In genomic region chr7:7968544-7969305, GRCh38 we compare ENCODE assay signal across 1 cellular context.
TF ChIP-seq lines count a peak whose summit lies in the region.

Gene GLCCI1 (plus strand): TSS chr7:7968796. CDS start chr7:7969351, 555 bp downstream.

TF ChIP-seq in HepG2, 621 proteins besides CTCF, POLR2A, EP300 and RAD21 (continued from another document and continues in another):
- TF ChIP-seq LBX2 (CRISPR knock-in tag; IDR thresholded peaks at IDR 0.05; ENCODE audit: borderline replicate concordance): no peak
- no peak for TF ChIP-seq ZEB1 (IDR thresholded peaks at IDR 0.05; ENCODE audit: insufficient replicate concordance, low read depth)
- no peak for TF ChIP-seq TOPORS (CRISPR knock-in tag; IDR thresholded peaks at IDR 0.05)
- no peak for TF ChIP-seq ZNF451 (CRISPR knock-in tag; IDR thresholded peaks at IDR 0.05)
- TF ChIP-seq MTA1 (CRISPR knock-in tag; IDR thresholded peaks at IDR 0.05; ENCODE audit: borderline replicate concordance): peak; percentile 68; the same call in 1 of the 2 replicates
- TF ChIP-seq, protein P1, sequence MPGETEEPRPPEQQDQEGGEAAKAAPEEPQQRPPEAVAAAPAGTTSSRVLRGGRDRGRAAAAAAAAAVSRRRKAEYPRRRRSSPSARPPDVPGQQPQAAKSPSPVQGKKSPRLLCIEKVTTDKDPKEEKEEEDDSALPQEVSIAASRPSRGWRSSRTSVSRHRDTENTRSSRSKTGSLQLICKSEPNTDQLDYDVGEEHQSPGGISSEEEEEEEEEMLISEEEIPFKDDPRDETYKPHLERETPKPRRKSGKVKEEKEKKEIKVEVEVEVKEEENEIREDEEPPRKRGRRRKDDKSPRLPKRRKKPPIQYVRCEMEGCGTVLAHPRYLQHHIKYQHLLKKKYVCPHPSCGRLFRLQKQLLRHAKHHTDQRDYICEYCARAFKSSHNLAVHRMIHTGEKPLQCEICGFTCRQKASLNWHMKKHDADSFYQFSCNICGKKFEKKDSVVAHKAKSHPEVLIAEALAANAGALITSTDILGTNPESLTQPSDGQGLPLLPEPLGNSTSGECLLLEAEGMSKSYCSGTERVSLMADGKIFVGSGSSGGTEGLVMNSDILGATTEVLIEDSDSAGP (CRISPR knock-in tag; IDR thresholded peaks at IDR 0.05; ENCODE audit: borderline replicate concordance): peak; percentile 60; the same call in 1 of the 2 replicates
- no peak for TF ChIP-seq ZFYVE20 (CRISPR knock-in tag; IDR thresholded peaks at IDR 0.05; ENCODE audit: borderline replicate concordance, low read depth)
- TF ChIP-seq REL (CRISPR knock-in tag; conservative IDR thresholded peaks at IDR 0.05): 0 out of 2 replicates have a peak, but pooled peaks have one; percentile 52
- TF ChIP-seq HMGXB3 (CRISPR knock-in tag; IDR thresholded peaks at IDR 0.05; ENCODE audit: borderline replicate concordance): no peak; the same call in 1 of the 2 replicates
- no peak for TF ChIP-seq ZNF263 (CRISPR knock-in tag; IDR thresholded peaks at IDR 0.05)
- no peak for TF ChIP-seq ATRX (CRISPR knock-in tag; IDR thresholded peaks at IDR 0.05; ENCODE audit: borderline replicate concordance)
- no peak for TF ChIP-seq SMARCC2 (IDR thresholded peaks at IDR 0.05)
- TF ChIP-seq FOXP4 (CRISPR knock-in tag; IDR thresholded peaks at IDR 0.05): peak; percentile 32; the same call in 1 of the 2 replicates
- TF ChIP-seq ZBTB26 (CRISPR knock-in tag; IDR thresholded peaks at IDR 0.05; ENCODE audit: borderline replicate concordance): no peak
- TF ChIP-seq, protein P2, sequence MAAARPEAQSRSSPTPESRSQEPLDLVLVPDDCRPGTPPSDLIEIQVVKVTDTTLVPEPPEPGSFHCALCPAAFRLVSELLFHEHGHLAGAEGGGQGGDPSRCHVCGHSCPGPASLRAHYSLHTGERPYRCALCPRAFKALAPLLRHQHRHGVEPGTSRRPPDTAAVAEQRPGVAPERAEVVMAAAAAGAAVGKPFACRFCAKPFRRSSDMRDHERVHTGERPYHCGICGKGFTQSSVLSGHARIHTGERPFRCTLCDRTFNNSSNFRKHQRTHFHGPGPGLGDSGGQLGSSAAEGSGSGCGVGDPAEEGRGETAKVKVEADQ (CRISPR knock-in tag; IDR thresholded peaks at IDR 0.05; ENCODE audit: borderline replicate concordance): no peak
- no peak for TF ChIP-seq NFE2 (CRISPR knock-in tag; IDR thresholded peaks at IDR 0.05)
- TF ChIP-seq HNRNPUL1 (IDR thresholded peaks at IDR 0.05; ENCODE audit: low read depth, low read length): no peak
- no peak for TF ChIP-seq FOXK2 (IDR thresholded peaks at IDR 0.05)
- no peak for TF ChIP-seq ZNF879 (CRISPR knock-in tag; IDR thresholded peaks at IDR 0.05)
- TF ChIP-seq HBP1 (CRISPR knock-in tag; IDR thresholded peaks at IDR 0.05; ENCODE audit: low read depth): no peak
- TF ChIP-seq KLF12 (CRISPR knock-in tag; IDR thresholded peaks at IDR 0.05; ENCODE audit: borderline replicate concordance): peak; percentile 36; the same call in 1 of the 2 replicates
- peak; percentile 93 for TF ChIP-seq ZNF777 (CRISPR knock-in tag; IDR thresholded peaks at IDR 0.05)
- TF ChIP-seq, protein P3, sequence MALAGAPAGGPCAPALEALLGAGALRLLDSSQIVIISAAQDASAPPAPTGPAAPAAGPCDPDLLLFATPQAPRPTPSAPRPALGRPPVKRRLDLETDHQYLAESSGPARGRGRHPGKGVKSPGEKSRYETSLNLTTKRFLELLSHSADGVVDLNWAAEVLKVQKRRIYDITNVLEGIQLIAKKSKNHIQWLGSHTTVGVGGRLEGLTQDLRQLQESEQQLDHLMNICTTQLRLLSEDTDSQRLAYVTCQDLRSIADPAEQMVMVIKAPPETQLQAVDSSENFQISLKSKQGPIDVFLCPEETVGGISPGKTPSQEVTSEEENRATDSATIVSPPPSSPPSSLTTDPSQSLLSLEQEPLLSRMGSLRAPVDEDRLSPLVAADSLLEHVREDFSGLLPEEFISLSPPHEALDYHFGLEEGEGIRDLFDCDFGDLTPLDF (CRISPR knock-in tag; IDR thresholded peaks at IDR 0.05): peak; percentile 57; the same call in 1 of the 2 replicates
- TF ChIP-seq ZNF776 (CRISPR knock-in tag; IDR thresholded peaks at IDR 0.05): 0 out of 2 replicates have a peak, but pooled peaks have one; percentile 25
- no peak for TF ChIP-seq ZNF10 (CRISPR knock-in tag; IDR thresholded peaks at IDR 0.05; ENCODE audit: borderline replicate concordance, low read depth)
- TF ChIP-seq ATM (IDR thresholded peaks at IDR 0.05; ENCODE audit: borderline replicate concordance): no peak
- TF ChIP-seq ZNF235 (CRISPR knock-in tag; IDR thresholded peaks at IDR 0.05; ENCODE audit: borderline replicate concordance): no peak
- TF ChIP-seq ZMYM4 (CRISPR knock-in tag; IDR thresholded peaks at IDR 0.05): peak; percentile 93
- TF ChIP-seq ZMAT5 (CRISPR knock-in tag; IDR thresholded peaks at IDR 0.05; ENCODE audit: borderline replicate concordance, low read depth): no peak
- no peak for TF ChIP-seq ELF4 (CRISPR knock-in tag; IDR thresholded peaks at IDR 0.05; ENCODE audit: borderline replicate concordance)
- no peak for TF ChIP-seq BRF2 (CRISPR knock-in tag; IDR thresholded peaks at IDR 0.05)
- TF ChIP-seq TAF1 (CRISPR knock-in tag; IDR thresholded peaks at IDR 0.05): peak; percentile 84
- no peak for TF ChIP-seq U2AF1 (optimal IDR thresholded peaks at IDR 0.05; ENCODE audit: low read depth, low read length)
- TF ChIP-seq KDM1A (CRISPR knock-in tag; IDR thresholded peaks at IDR 0.05): no peak
- peak; percentile 63 for TF ChIP-seq ISL2 (CRISPR knock-in tag; IDR thresholded peaks at IDR 0.05)
- no peak for TF ChIP-seq DNMT1 (CRISPR knock-in tag; IDR thresholded peaks at IDR 0.05)
- TF ChIP-seq WIZ (CRISPR knock-in tag; IDR thresholded peaks at IDR 0.05): no peak
- no peak for TF ChIP-seq PCBP1 (IDR thresholded peaks at IDR 0.05; ENCODE audit: borderline replicate concordance, low read depth, low read length)
- TF ChIP-seq PAWR (CRISPR knock-in tag; IDR thresholded peaks at IDR 0.05; ENCODE audit: borderline replicate concordance): no peak
- TF ChIP-seq PRMT3 (CRISPR knock-in tag; IDR thresholded peaks at IDR 0.05; ENCODE audit: borderline replicate concordance, low read depth): no peak
- TF ChIP-seq ZNF761 (CRISPR knock-in tag; conservative IDR thresholded peaks at IDR 0.05): peak; percentile 78; the same call in 1 of the 2 replicates
